Comparison of ENCODE assay signal across 3 cellular contexts in genomic region chr1:173561263-173561662, GRCh38.
TF ChIP-seq lines count a peak whose summit lies in the region.

No MANE protein-coding gene starts in this region.

TF ChIP-seq in A549, 52 proteins besides CTCF, POLR2A, EP300 and RAD21:
- no peak for TF ChIP-seq EHF (CRISPR knock-in tag; IDR thresholded peaks at IDR 0.05)
- peak; percentile 90 for TF ChIP-seq MAFK (IDR thresholded peaks at IDR 0.05; ENCODE audit: partially characterized antibody)

TF ChIP-seq in IMR-90, 13 proteins besides CTCF, POLR2A, EP300 and RAD21:
- TF ChIP-seq NFE2L2 (IDR thresholded peaks at IDR 0.05; ENCODE audit: low read depth, low read length) (no peak), BHLHE40 (IDR thresholded peaks at IDR 0.05; ENCODE audit: low read depth, low read length) (no peak), ELK1 (IDR thresholded peaks at IDR 0.05; ENCODE audit: borderline replicate concordance, low read depth, low read length) (no peak), MAFK (IDR thresholded peaks at IDR 0.05; ENCODE audit: low read depth, low read length) (peak; percentile 90), RCOR1 (IDR thresholded peaks at IDR 0.05; ENCODE audit: insufficient replicate concordance, low read length) (no peak), MXI1 (IDR thresholded peaks at IDR 0.05; ENCODE audit: borderline replicate concordance, low read depth, low read length) (no peak), MAZ (IDR thresholded peaks at IDR 0.05; ENCODE audit: borderline replicate concordance, low read depth, low read length) (no peak)

TF ChIP-seq in H1, 55 proteins besides CTCF, POLR2A, EP300 and RAD21:
- no peak for TF ChIP-seq RBBP5 (IDR thresholded peaks at IDR 0.05; ENCODE audit: borderline replicate concordance, low read depth, low read length)
- no peak for TF ChIP-seq USF2 (IDR thresholded peaks at IDR 0.05; ENCODE audit: low read length)
- peak; percentile 65 for TF ChIP-seq MAFK (IDR thresholded peaks at IDR 0.05; ENCODE audit: low read depth, low read length)
- TF ChIP-seq PHF8 (conservative IDR thresholded peaks at IDR 0.05; ENCODE audit: low read depth, low read length), result no peak
TF ChIP-seq in H1: peak in this region for 1.
